In genomic region chr3:69451594-69451993, GRCh38 we compare ENCODE assay signal across 13 cellular contexts.
DNase-seq lines count a peak whose midpoint lies in the region; ATAC-seq, FAIRE-seq and TF ChIP-seq lines count a peak whose summit lies in the region.
"Had no signal": no experiment of that assay in that cellular context is flagged by ENCODE, and none has a peak within 500 bp of the region (broad histone marks: within the 10 kb centered on the region; RNA-seq: fewer than 3 reads in every experiment).

No MANE protein-coding gene starts in this region.

- H3K36me3 ChIP-seq in kidney epithelial cell (ENCODE audit: control insufficient read depth, insufficient read depth, low read length), result no peaks in the 10 kb centered on the region
- H3K36me3 ChIP-seq: colonic mucosa had no signal

- ATAC-seq in GM21390 (IDR thresholded peaks at IDR 0.05; ENCODE audit: unreplicated experiment), result no peak
- ATAC-seq: natural killer cell treated with Interleukin-12 subunit alpha and Interleukin-12 subunit beta and Interleukin-15 and Interleukin-18, amount 100 ng/mL, for 72 hours had no signal

- in situ Hi-C loops in astrocyte of the spinal cord (cut with HindIII; ENCODE audit: low sequenced_read_pairs), result no loop called here

- H3K27me3 ChIP-seq in kidney epithelial cell (ENCODE audit: control insufficient read depth, insufficient read depth, low read length), result no peaks in the 10 kb centered on the region
- H3K27me3 ChIP-seq: colonic mucosa had no signal

- peak; percentile 23 for TF ChIP-seq CTCF in D721Med (IDR thresholded peaks at IDR 0.05; ENCODE audit: insufficient read depth, missing control alignments)
- TF ChIP-seq CTCF in astrocyte of the spinal cord (IDR thresholded peaks at IDR 0.05; ENCODE audit: low read depth, low read length), result peak; percentile 6
- peak; percentile 7 for TF ChIP-seq CTCF in kidney epithelial cell (IDR thresholded peaks at IDR 0.05; ENCODE audit: insufficient read depth, low read length, poor library complexity, severe bottlenecking)

- DNase-seq in D721Med (ENCODE audit: insufficient read length, low spot score), result no peak
- peak; percentile 2 for DNase-seq in MV-4-11 (lab: John Stamatoyannopoulos, UW)
- DNase-seq in astrocyte of the spinal cord (ENCODE audit: low read depth, low spot score), result no peak
- DNase-seq in kidney epithelial cell (ENCODE audit: low read depth), result no peak
- DNase-seq in activated CD4-positive, alpha-beta T cell treated with anti-CD3 and anti-CD28 coated beads for 4 hours, result no peak
- no peak for DNase-seq in foreskin melanocyte
- DNase-seq in NOMO-1 treated with dmso at 0.1 percent for 144 hours (lab: John Stamatoyannopoulos, UW; ENCODE audit: unreplicated experiment), result no peak
- DNase-seq: colonic mucosa, substantia nigra had no signal

- H3K4me3 ChIP-seq in astrocyte of the spinal cord (ENCODE audit: low read depth, low read length), result no peak overlapping the region
- no peak overlapping the region for H3K4me3 ChIP-seq in kidney epithelial cell (ENCODE audit: low read depth, low read length)
- H3K4me3 ChIP-seq: colonic mucosa had no signal

- no peak for FAIRE-seq in D721Med (lab: Jason Lieb, UNC)
- FAIRE-seq: G401.6, keratinocyte had no signal
